Comparison of ENCODE assay signal across 8 cellular contexts in genomic region chr11:8682219-8683114, GRCh38. TPM values are rescaled to one million over a fixed set of nuclear protein-coding genes. Genes with fewer than 3 reads are reported as not detected.
DNase-seq lines count a peak whose midpoint lies in the region; ATAC-seq and TF ChIP-seq lines count a peak whose summit lies in the region.

RPL27A (plus strand) TSS chr11:8682792; CDS start chr11:8682814, 22 bp downstream.
A gene with protein sequence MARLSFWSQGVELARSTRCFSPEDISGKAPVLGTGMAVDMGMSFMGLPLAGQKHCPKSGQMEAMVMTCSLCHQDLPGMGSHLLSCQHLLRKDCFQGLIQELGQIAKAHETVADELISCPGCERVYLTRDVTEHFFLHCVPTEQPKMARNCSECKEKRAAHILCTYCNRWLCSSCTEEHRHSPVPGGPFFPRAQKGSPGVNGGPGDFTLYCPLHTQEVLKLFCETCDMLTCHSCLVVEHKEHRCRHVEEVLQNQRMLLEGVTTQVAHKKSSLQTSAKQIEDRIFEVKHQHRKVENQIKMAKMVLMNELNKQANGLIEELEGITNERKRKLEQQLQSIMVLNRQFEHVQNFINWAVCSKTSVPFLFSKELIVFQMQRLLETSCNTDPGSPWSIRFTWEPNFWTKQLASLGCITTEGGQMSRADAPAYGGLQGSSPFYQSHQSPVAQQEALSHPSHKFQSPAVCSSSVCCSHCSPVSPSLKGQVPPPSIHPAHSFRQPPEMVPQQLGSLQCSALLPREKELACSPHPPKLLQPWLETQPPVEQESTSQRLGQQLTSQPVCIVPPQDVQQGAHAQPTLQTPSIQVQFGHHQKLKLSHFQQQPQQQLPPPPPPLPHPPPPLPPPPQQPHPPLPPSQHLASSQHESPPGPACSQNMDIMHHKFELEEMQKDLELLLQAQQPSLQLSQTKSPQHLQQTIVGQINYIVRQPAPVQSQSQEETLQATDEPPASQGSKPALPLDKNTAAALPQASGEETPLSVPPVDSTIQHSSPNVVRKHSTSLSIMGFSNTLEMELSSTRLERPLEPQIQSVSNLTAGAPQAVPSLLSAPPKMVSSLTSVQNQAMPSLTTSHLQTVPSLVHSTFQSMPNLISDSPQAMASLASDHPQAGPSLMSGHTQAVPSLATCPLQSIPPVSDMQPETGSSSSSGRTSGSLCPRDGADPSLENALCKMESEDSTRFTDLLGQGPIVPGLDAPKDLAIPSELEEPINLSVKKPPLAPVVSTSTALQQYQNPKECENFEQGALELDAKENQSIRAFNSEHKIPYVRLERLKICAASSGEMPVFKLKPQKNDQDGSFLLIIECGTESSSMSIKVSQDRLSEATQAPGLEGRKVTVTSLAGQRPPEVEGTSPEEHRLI (N-terminal part only) (minus strand): TSS chr11:8682665. CDS start chr11:8672274, 10,391 bp downstream.

- H3K27ac Mint-ChIP-seq in T-helper 1 cell treated with Interleukin-12 subunit alpha and Interleukin-12 subunit beta and Interleukin-4 antibody, amounts not matched to agents 30 μg/mL and 1 μg/mL, for 36 hours: peak within 1 kb of the TSS; percentile 96

- WGBS in psoas muscle, 3 donors: 0% methylated on average over 69 to 73 of the region's 73 CpGs
- WGBS in urinary bladder: under 1% methylated on average over 73 of the region's 73 CpGs

- H3K27me3 ChIP-seq in psoas muscle (ENCODE audit: insufficient read depth in 3 of 3, low read length in 2 of 3): no peaks in the 10 kb centered on the region

- peak within 1 kb of the TSS; percentile 92 for H3K4me3 Mint-ChIP-seq in T-helper 1 cell treated with Interleukin-12 subunit alpha and Interleukin-12 subunit beta and Interleukin-4 antibody, amounts not matched to agents 30 μg/mL and 1 μg/mL, for 36 hours

- H3K36me3 ChIP-seq in psoas muscle (ENCODE audit: insufficient read depth in 1 of 2, low read depth in 1 of 2) (peaks cover 18 to 52% of the 10 kb centered on the region in 2 donors), urinary bladder (ENCODE audit: insufficient read depth) (no peaks in the 10 kb centered on the region)

- H3K27me3 Mint-ChIP-seq in T-helper 1 cell treated with Interleukin-12 subunit alpha and Interleukin-12 subunit beta and Interleukin-4 antibody, amounts not matched to agents 30 μg/mL and 1 μg/mL, for 36 hours (ENCODE audit: low read depth): no peaks in the 10 kb centered on the region

- H3K9me3 Mint-ChIP-seq in T-helper 1 cell treated with Interleukin-12 subunit alpha and Interleukin-12 subunit beta and Interleukin-4 antibody, amounts not matched to agents 30 μg/mL and 1 μg/mL, for 36 hours: no peaks in the 10 kb centered on the region

- DNase-seq in NCI-H1694 treated with DMSO at 0.1 percent for 48 hours (lab: John Stamatoyannopoulos, UW): peak; percentile 82
- peak; percentile 94 for DNase-seq in amniotic stem cell (lab: John Stamatoyannopoulos, UW)
- peak; percentile 99 for DNase-seq in left ventricle myocardium superior
- peak; percentile 99 to 100 for DNase-seq in psoas muscle

- intact Hi-C loops in left ventricle myocardium superior (cut with micrococcal nuclease) (no loop called here), psoas muscle (cut with DNase I) (loop anchor here (2.0 to 5.0 kb wide), 2 partner anchors 130 to 282 kb away; partner anchors contain the start of gene TMEM9B (in 1 of the 2))

- TF ChIP-seq CTCF in psoas muscle (IDR thresholded peaks at IDR 0.05): no peak

- peak; percentile 85 for ATAC-seq in GM18499 (IDR thresholded peaks at IDR 0.05; ENCODE audit: insufficient read depth, unreplicated experiment)
- ATAC-seq in HG02938 (IDR thresholded peaks at IDR 0.05; ENCODE audit: unreplicated experiment): peak; percentile 97
- peak; percentile 99 for ATAC-seq in left ventricle myocardium superior
- peak; percentile 96 to 99 (median 98) for ATAC-seq in psoas muscle

- H3K4me3 ChIP-seq in psoas muscle (peak within 1 kb of the TSS; percentile 96), urinary bladder (ENCODE audit: low read depth, low read length) (peak within 1 kb of the TSS; percentile 92)

- H3K9me3 ChIP-seq in psoas muscle: no peaks in the 10 kb centered on the region

- H3K36me3 Mint-ChIP-seq in T-helper 1 cell treated with Interleukin-12 subunit alpha and Interleukin-12 subunit beta and Interleukin-4 antibody, amounts not matched to agents 30 μg/mL and 1 μg/mL, for 36 hours (ENCODE audit: low read depth): peaks cover 49% of the 10 kb centered on the region

- H3K4me1 Mint-ChIP-seq in T-helper 1 cell treated with Interleukin-12 subunit alpha and Interleukin-12 subunit beta and Interleukin-4 antibody, amounts not matched to agents 30 μg/mL and 1 μg/mL, for 36 hours (ENCODE audit: low read depth): peaks cover 36% of the 10 kb centered on the region

- H3K27ac ChIP-seq in psoas muscle: peak within 1 kb of the TSS; percentile 93
- H3K27ac ChIP-seq in urinary bladder (ENCODE audit: low read depth): peak within 1 kb of the TSS; percentile 99

- H3K4me1 ChIP-seq in psoas muscle: peaks cover 22% of the 10 kb centered on the region
- no peaks in the 10 kb centered on the region for H3K4me1 ChIP-seq in urinary bladder (ENCODE audit: insufficient read depth)

RNA-seq across cellular contexts. Expression of gene RPL27A, which starts in this region (rescaled TPM):
- 588 TPM for total RNA-seq in left ventricle myocardium superior
- 100 to 1,000 TPM; 308 to 673 (median 565) TPM for total RNA-seq in psoas muscle
- 1,000 to 10,000 TPM; 1,443 to 2,060 (median 1,904) TPM for polyA plus RNA-seq in psoas muscle
- 674 TPM for total RNA-seq in urinary bladder
- 2,792 TPM for polyA plus RNA-seq in urinary bladder

RNA-seq across cellular contexts. Expression of the second gene that starts in this region (rescaled TPM):
- total RNA-seq in left ventricle myocardium superior: 2.6 TPM
- total RNA-seq in psoas muscle: 1 to 10 TPM; 2.0 to 3.9 (median 3.5) TPM
- 1 to 10 TPM in 1 of 3 donors, under 1 TPM in 2; 0.46 to 1.4 (median 0.69) TPM for polyA plus RNA-seq in psoas muscle
- 7.8 TPM for total RNA-seq in urinary bladder
- polyA plus RNA-seq in urinary bladder: 3.2 TPM

Comparison
In these comparisons a context has a peak if more than half of its experiments do, and no peak if none do; other contexts are left out.
1. Peak in every context shown above with its lines: DNase-seq, ATAC-seq, H3K4me3 ChIP-seq and H3K27ac ChIP-seq.